ENCODE assay signal across 17 cellular contexts in genomic region chr11:69716891-69717747, GRCh38. TPM values are rescaled to one million over a fixed set of nuclear protein-coding genes. Genes with fewer than 3 reads are reported as not detected.
DNase-seq lines count a peak whose midpoint lies in the region; ATAC-seq, FAIRE-seq and TF ChIP-seq lines count a peak whose summit lies in the region.
"Had no signal": no experiment of that assay in that cellular context is flagged by ENCODE, and none has a peak within 500 bp of the region (broad histone marks: within the 10 kb centered on the region; RNA-seq: fewer than 3 reads in every experiment).

No MANE protein-coding gene starts in this region.

- DNase-seq in HepG2 (ENCODE audit: low spot score), result no peak
- no peak for DNase-seq in right lobe of liver
- peak; percentile 43 for DNase-seq in NCI-H69 (lab: John Stamatoyannopoulos, UW)
- peak; percentile 40 for DNase-seq in left kidney (ENCODE audit: low read depth, low spot score)
- DNase-seq in esophagus muscularis mucosa (ENCODE audit: extremely low spot score), result no peak
- no peak for DNase-seq in stimulated activated CD4-positive, alpha-beta T cell treated with anti-CD3 and anti-CD28 coated beads, Interleukin-1b, Interleukin-23, amount 100 ng/mL, for 48 hours
- no peak for DNase-seq in posterior vena cava (ENCODE audit: low spot score)
- DNase-seq in GM19238 (ENCODE audit: insufficient read length, low spot score), result no peak
- DNase-seq: CD4-positive, alpha-beta T cell; DMS 273 treated with DMSO at 0.1 percent for 48 hours; GM23248 had no signal

- no peak for TF ChIP-seq POLR2A in HepG2 (IDR thresholded peaks at IDR 0.05; ENCODE audit: insufficient read depth in 1 of 2, low read depth in 2 of 2, low read length in 2 of 2)
- TF ChIP-seq POLR2A in right lobe of liver (IDR thresholded peaks at IDR 0.05), result no peak
- no peak for TF ChIP-seq POLR2A in esophagus muscularis mucosa (IDR thresholded peaks at IDR 0.05; ENCODE audit: low read depth)

- H4K20me1 ChIP-seq in HepG2 (ENCODE audit: insufficient read depth, low read length), result no peaks in the 10 kb centered on the region

- H3K36me3 ChIP-seq in HepG2 (replicated peaks in 1 of 2; ENCODE audit: control insufficient read depth in 1 of 2, insufficient read depth in 2 of 2, low read length in 2 of 2) (no peaks in the 10 kb centered on the region), right lobe of liver (no peaks in the 10 kb centered on the region), esophagus muscularis mucosa (no peaks in the 10 kb centered on the region)
- H3K36me3 ChIP-seq: HAP-1 had no signal

- FAIRE-seq in HepG2 (lab: Jason Lieb, UNC), result no peak

- H3K4me2 ChIP-seq in HepG2 (ENCODE audit: low read depth, low read length), result no peak overlapping the region

- TF ChIP-seq RAD21 in HepG2 (CRISPR knock-in tag; IDR thresholded peaks at IDR 0.05), result no peak

- H3K79me2 ChIP-seq in HepG2 (ENCODE audit: insufficient read depth, low read length), result no peaks in the 10 kb centered on the region

- TF ChIP-seq EP300 in HepG2 (IDR thresholded peaks at IDR 0.05; ENCODE audit: low read depth in 2 of 2, low read length in 2 of 2) (no peak), HepG2 (CRISPR knock-in tag; IDR thresholded peaks at IDR 0.05; ENCODE audit: borderline replicate concordance) (no peak), esophagus muscularis mucosa (IDR thresholded peaks at IDR 0.05) (no peak)

- H3K27me3 ChIP-seq in HepG2 (ENCODE audit: control insufficient read depth in 1 of 2, insufficient read depth in 2 of 2, low read length in 2 of 2), result peaks cover 2 to 47% of the 10 kb centered on the region in 2 experiments; a peak in 4 of 5 replicates
- no peaks in the 10 kb centered on the region for H3K27me3 ChIP-seq in right lobe of liver
- H3K27me3 ChIP-seq in esophagus muscularis mucosa, result peaks cover 0 to 95% (median 14%) of the 10 kb centered on the region in 4 donors

- no peaks in the 10 kb centered on the region for H3K4me1 ChIP-seq in HepG2 (ENCODE audit: insufficient read depth, low read length)
- H3K4me1 ChIP-seq in right lobe of liver, result no peaks in the 10 kb centered on the region
- H3K4me1 ChIP-seq in esophagus muscularis mucosa, result no peaks in the 10 kb centered on the region

- in situ Hi-C loops in HepG2 (cut with HindIII; ENCODE audit: extremely low pct_ligation_motif_present, low pct_unique_long_range_greater_than_20kb), result loop anchor here (10.0 kb wide), 1 partner anchor 478 kb away; no protein-coding TSS in a partner anchor

- no peak overlapping the region for H2AFZ ChIP-seq in HepG2 (ENCODE audit: low read length)
- H2AFZ ChIP-seq: GM23248 had no signal

- no peak overlapping the region for H3K9ac ChIP-seq in HepG2 (ENCODE audit: insufficient read depth, low read depth, low read length)
- H3K9ac ChIP-seq: GM23248 had no signal

- H3K27ac ChIP-seq in HepG2 (ENCODE audit: extremely low read length, insufficient read depth, low read length) (no peak overlapping the region), right lobe of liver (no peak overlapping the region), esophagus muscularis mucosa (replicated peaks in 1 of 4) (no peak overlapping the region)
- H3K27ac ChIP-seq: 22Rv1, GM23248, HL-60 had no signal

- ATAC-seq in HepG2 (no peak), right lobe of liver (no peak)

- intact Hi-C loops in HepG2 (cut with micrococcal nuclease; ENCODE audit: unreplicated experiment), result no loop called here
- intact Hi-C loops in right lobe of liver (cut with DNase I), result loop anchor here (10.0 kb wide), 2 partner anchors 168 to 478 kb away; no protein-coding TSS in a partner anchor
- intact Hi-C loops in esophagus muscularis mucosa (cut with DNase I), result no loop called here
- intact Hi-C loops in posterior vena cava (cut with DNase I), result no loop called here

- no peak for TF ChIP-seq CTCF in HepG2 (CRISPR knock-in tag; IDR thresholded peaks at IDR 0.05)
- TF ChIP-seq CTCF in right lobe of liver (IDR thresholded peaks at IDR 0.05), result no peak
- no peak for TF ChIP-seq CTCF in esophagus muscularis mucosa (IDR thresholded peaks at IDR 0.05)

- POLR2A ChIA-PET in HepG2 (lab: Yijun Ruan, JAX), result no interaction called here

- H3K9me3 ChIP-seq in HepG2 (ENCODE audit: low read length) (no peaks in the 10 kb centered on the region), right lobe of liver (no peaks in the 10 kb centered on the region), esophagus muscularis mucosa (no peaks in the 10 kb centered on the region)
- H3K9me3 ChIP-seq: HAP-1 had no signal

- WGBS in HepG2 (ENCODE audit: low lambda C conversion rate), result 23% methylated on average over 4 of the region's 6 CpGs
- WGBS in right lobe of liver (ENCODE audit: insufficient coverage, low coverage, low lambda C conversion rate, missing lambda C conversion rate), result 33% methylated on average over 3 of the region's 6 CpGs
- 63% methylated on average over 6 of the region's 6 CpGs for WGBS in esophagus muscularis mucosa

- no TSS peak for BruUV-seq in HepG2 (replicated peaks; lab: Mats Ljungman, UMichigan)

- CTCF ChIA-PET in HepG2 (lab: Yijun Ruan, JAX; ENCODE audit: low intra/inter-chr PET ratio, low total read pairs), result interaction anchor here (2.0 to 2.1 kb wide), 2 partner anchors 32 to 84 kb away, joined by 8 to 9 read pairs; no protein-coding TSS in a partner anchor

- no peak overlapping the region for H3K4me3 ChIP-seq in HepG2 (replicated peaks in 1 of 3; ENCODE audit: insufficient read depth in 1 of 3, low read depth in 2 of 3, low read length in 3 of 3)
- no peak overlapping the region for H3K4me3 ChIP-seq in right lobe of liver
- H3K4me3 ChIP-seq in esophagus muscularis mucosa, result no peak overlapping the region
- H3K4me3 ChIP-seq: GM23248, HAP-1 had no signal

RNA-seq across cellular contexts. Expression of gene FGF19, which starts 13.3 kb away (rescaled TPM):
- not detected in 2 replicates for total RNA-seq in HepG2 (2016; rRNA removed; fragmentation: Illumina TruSeq; extraction: Trizol)
- not detected in 2 replicates for total RNA-seq in HepG2 (2016; cell fraction: cytosol; rRNA removed; fragmentation: Illumina TruSeq; extraction: Trizol; ENCODE audit: low read depth)
- 0.04 TPM in 1 of 2 replicates, not detected in the other for total RNA-seq in HepG2 (2016; cell fraction: insoluble cytoplasmic fraction; rRNA removed; fragmentation: Illumina TruSeq; extraction: Trizol)
- total RNA-seq in HepG2 (2016; cell fraction: membrane; rRNA removed; fragmentation: Illumina TruSeq; extraction: Trizol), result not detected in 2 replicates
- total RNA-seq in HepG2 (2016; cell fraction: nucleus; rRNA removed; fragmentation: Illumina TruSeq; extraction: Trizol), result not detected in 2 replicates
- polyA plus RNA-seq in HepG2 (2011; rRNA removed), result 0.07 and 0.16 TPM in 2 replicates
- 0.03 and 0.06 TPM in 2 replicates for polyA plus RNA-seq in HepG2 (2011; cell fraction: cytosol; rRNA removed)
- 0.62 and 0.74 TPM in 2 replicates for polyA plus RNA-seq in HepG2 (2011; cell fraction: nucleus; rRNA removed)
- polyA plus RNA-seq in HepG2 (2012), result 0.08 and 0.11 TPM in 2 replicates
- polyA plus RNA-seq in HepG2 (2016; cell fraction: cytosol; fragmentation: Illumina TruSeq; extraction: Trizol; ENCODE audit: low read depth), result not detected in 2 replicates
- not detected in 2 replicates for polyA plus RNA-seq in HepG2 (2016; cell fraction: insoluble cytoplasmic fraction; fragmentation: Illumina TruSeq; extraction: Trizol; ENCODE audit: low read depth)
- polyA plus RNA-seq in HepG2 (2016; cell fraction: membrane; fragmentation: Illumina TruSeq; extraction: Trizol; ENCODE audit: low read depth), result not detected in 2 replicates
- 0.36 and 0.37 TPM in 2 replicates for polyA plus RNA-seq in HepG2 (2016; cell fraction: nucleus; fragmentation: Illumina TruSeq; extraction: Trizol; ENCODE audit: insufficient read depth, low read depth)
- 0.21 TPM in 1 of 2 replicates, not detected in the other for polyA minus RNA-seq in HepG2 (2011; rRNA and poly(A)+ RNA removed; ENCODE audit: low replicate concordance)
- not detected in 2 replicates for polyA minus RNA-seq in HepG2 (2011; cell fraction: cytosol; rRNA and poly(A)+ RNA removed)
- not detected in 2 replicates for polyA minus RNA-seq in HepG2 (2011; cell fraction: nucleus; rRNA and poly(A)+ RNA removed)
- total RNA-seq in right lobe of liver, result under 1 TPM in 1 of 6 experiments, not detected in 5; 0.18 TPM
- total RNA-seq in esophagus muscularis mucosa, result not detected
- total RNA-seq in posterior vena cava, result not detected
- total RNA-seq: CD4-positive, alpha-beta T cell; Daoy; GM23248 had no signal
- polyA plus RNA-seq: GM23248 had no signal

RNA-seq across cellular contexts. Expression of gene LTO1, which starts 42.0 kb away (rescaled TPM):
- total RNA-seq in HepG2 (2016; rRNA removed; fragmentation: Illumina TruSeq; extraction: Trizol) (11.3 and 15.0 TPM in 2 replicates), right lobe of liver (1 to 10 TPM; 4.1 to 7.9 (median 5.6) TPM), esophagus muscularis mucosa (10 to 100 TPM; 12.2 to 18.6 (median 14.1) TPM), posterior vena cava (10 to 100 TPM; 17.2 to 18.5 TPM)
- total RNA-seq in HepG2 (2016; cell fraction: cytosol; rRNA removed; fragmentation: Illumina TruSeq; extraction: Trizol; ENCODE audit: low read depth), result 9.2 and 10.5 TPM in 2 replicates
- total RNA-seq in HepG2 (2016; cell fraction: insoluble cytoplasmic fraction; rRNA removed; fragmentation: Illumina TruSeq; extraction: Trizol), result 9.0 and 17.0 TPM in 2 replicates
- 11.5 and 13.4 TPM in 2 replicates for total RNA-seq in HepG2 (2016; cell fraction: membrane; rRNA removed; fragmentation: Illumina TruSeq; extraction: Trizol)
- 17.6 and 20.5 TPM in 2 replicates for total RNA-seq in HepG2 (2016; cell fraction: nucleus; rRNA removed; fragmentation: Illumina TruSeq; extraction: Trizol)
- 11.8 and 13.8 TPM in 2 replicates for polyA plus RNA-seq in HepG2 (2011; rRNA removed)
- 9.3 TPM in 2 replicates for polyA plus RNA-seq in HepG2 (2011; cell fraction: cytosol; rRNA removed)
- 32.0 and 35.0 TPM in 2 replicates for polyA plus RNA-seq in HepG2 (2011; cell fraction: nucleus; rRNA removed)
- 10.6 and 11.8 TPM in 2 replicates for polyA plus RNA-seq in HepG2 (2012)
- 5.3 and 6.8 TPM in 2 replicates for polyA plus RNA-seq in HepG2 (2016; cell fraction: cytosol; fragmentation: Illumina TruSeq; extraction: Trizol; ENCODE audit: low read depth)
- polyA plus RNA-seq in HepG2 (2016; cell fraction: insoluble cytoplasmic fraction; fragmentation: Illumina TruSeq; extraction: Trizol; ENCODE audit: low read depth), result 13.9 and 14.6 TPM in 2 replicates
- 9.0 and 9.4 TPM in 2 replicates for polyA plus RNA-seq in HepG2 (2016; cell fraction: membrane; fragmentation: Illumina TruSeq; extraction: Trizol; ENCODE audit: low read depth)
- polyA plus RNA-seq in HepG2 (2016; cell fraction: nucleus; fragmentation: Illumina TruSeq; extraction: Trizol; ENCODE audit: insufficient read depth, low read depth), result 40.5 and 43.2 TPM in 2 replicates
- 17.9 and 33.2 TPM in 2 replicates for polyA minus RNA-seq in HepG2 (2011; rRNA and poly(A)+ RNA removed; ENCODE audit: low replicate concordance)
- polyA minus RNA-seq in HepG2 (2011; cell fraction: cytosol; rRNA and poly(A)+ RNA removed), result 4.6 TPM in 2 replicates
- polyA minus RNA-seq in HepG2 (2011; cell fraction: nucleus; rRNA and poly(A)+ RNA removed), result 22.3 and 29.4 TPM in 2 replicates

RNA-seq across cellular contexts. Expression of gene FGF4, which starts 58.0 kb away (rescaled TPM):
- total RNA-seq in HepG2 (2016; rRNA removed; fragmentation: Illumina TruSeq; extraction: Trizol) (not detected in 2 replicates), right lobe of liver (not detected), esophagus muscularis mucosa (not detected), posterior vena cava (not detected)
- not detected in 2 replicates for total RNA-seq in HepG2 (2016; cell fraction: cytosol; rRNA removed; fragmentation: Illumina TruSeq; extraction: Trizol; ENCODE audit: low read depth)
- not detected in 2 replicates for total RNA-seq in HepG2 (2016; cell fraction: insoluble cytoplasmic fraction; rRNA removed; fragmentation: Illumina TruSeq; extraction: Trizol)
- total RNA-seq in HepG2 (2016; cell fraction: membrane; rRNA removed; fragmentation: Illumina TruSeq; extraction: Trizol), result not detected in 2 replicates
- not detected in 2 replicates for total RNA-seq in HepG2 (2016; cell fraction: nucleus; rRNA removed; fragmentation: Illumina TruSeq; extraction: Trizol)
- polyA plus RNA-seq in HepG2 (2011; rRNA removed), result not detected in 2 replicates
- polyA plus RNA-seq in HepG2 (2011; cell fraction: cytosol; rRNA removed), result not detected in 2 replicates
- polyA plus RNA-seq in HepG2 (2011; cell fraction: nucleus; rRNA removed), result not detected in 2 replicates
- polyA plus RNA-seq in HepG2 (2012), result not detected in 2 replicates
- not detected in 2 replicates for polyA plus RNA-seq in HepG2 (2016; cell fraction: cytosol; fragmentation: Illumina TruSeq; extraction: Trizol; ENCODE audit: low read depth)
- polyA plus RNA-seq in HepG2 (2016; cell fraction: insoluble cytoplasmic fraction; fragmentation: Illumina TruSeq; extraction: Trizol; ENCODE audit: low read depth), result not detected in 2 replicates
- polyA plus RNA-seq in HepG2 (2016; cell fraction: membrane; fragmentation: Illumina TruSeq; extraction: Trizol; ENCODE audit: low read depth), result not detected in 2 replicates
- polyA plus RNA-seq in HepG2 (2016; cell fraction: nucleus; fragmentation: Illumina TruSeq; extraction: Trizol; ENCODE audit: insufficient read depth, low read depth), result not detected in 2 replicates
- not detected in 2 replicates for polyA minus RNA-seq in HepG2 (2011; rRNA and poly(A)+ RNA removed; ENCODE audit: low replicate concordance)
- not detected in 2 replicates for polyA minus RNA-seq in HepG2 (2011; cell fraction: cytosol; rRNA and poly(A)+ RNA removed)
- polyA minus RNA-seq in HepG2 (2011; cell fraction: nucleus; rRNA and poly(A)+ RNA removed), result not detected in 2 replicates
- total RNA-seq: A673; Calu3; CD4-positive, alpha-beta T cell; Daoy; GM23248 had no signal
- polyA plus RNA-seq: GM23248 had no signal

Comparison
In these comparisons a context has a peak if more than half of its experiments do, and no peak if none do; other contexts are left out.
1. intact Hi-C loops: an anchor here in right lobe of liver (10.0 kb wide); none called in HepG2, esophagus muscularis mucosa and posterior vena cava.
2. DNase-seq: peak in NCI-H69 (single experiment) and left kidney (single experiment); none in HepG2 (single experiment), right lobe of liver (0 of 3), esophagus muscularis mucosa (single experiment), stimulated activated CD4-positive, alpha-beta T cell treated with anti-CD3 and anti-CD28 coated beads, Interleukin-1b, Interleukin-23, amount 100 ng/mL, for 48 hours (single experiment), posterior vena cava (single experiment) and GM19238 (single experiment).